In the genomic region with DNA sequence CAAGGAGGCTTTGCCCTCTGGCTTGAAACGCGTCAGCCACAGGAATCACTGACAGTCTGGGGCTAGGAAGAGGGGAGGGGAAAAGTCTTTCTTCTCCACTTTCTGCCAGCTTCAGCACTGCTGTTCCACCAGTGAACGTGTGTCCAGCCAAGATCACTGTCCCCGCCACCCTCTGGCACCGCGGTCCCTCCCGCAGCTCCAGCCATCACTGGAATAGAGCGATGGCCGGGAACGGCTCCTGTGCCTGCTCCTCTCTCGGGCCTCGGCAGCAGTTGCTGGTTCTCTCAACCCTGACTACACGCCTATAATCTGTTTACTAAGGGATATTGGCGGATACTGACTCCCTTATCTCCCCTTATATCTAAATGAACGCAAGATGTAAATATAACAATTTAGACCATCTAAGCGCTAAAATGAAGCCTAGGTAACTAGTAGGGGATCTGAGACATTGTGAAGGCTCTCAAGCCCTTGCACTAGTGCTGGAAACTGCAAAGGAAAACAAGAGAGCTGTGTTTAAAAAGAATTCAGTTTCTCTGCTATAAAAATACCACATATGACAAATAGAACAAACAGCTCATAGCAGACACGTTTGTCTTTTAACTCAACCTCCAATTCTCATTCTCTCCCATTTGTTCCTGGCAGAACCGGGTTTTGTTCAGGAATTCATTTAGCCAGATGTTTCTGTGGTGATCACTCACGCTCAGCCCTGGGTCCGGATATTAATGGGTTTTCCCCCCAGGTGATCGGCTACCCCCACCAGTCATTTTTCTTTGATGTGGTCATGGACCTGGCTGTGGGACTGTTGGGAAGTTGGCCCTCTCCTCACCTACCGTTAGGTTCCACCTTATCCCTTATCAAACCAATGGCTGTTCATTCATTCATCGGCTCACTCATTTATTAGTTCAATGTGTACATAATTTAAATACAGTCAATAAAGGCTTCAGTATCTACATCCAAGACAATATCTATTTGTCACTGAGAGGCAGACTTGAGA, we compare ENCODE assay signal across 21 cellular contexts.
"Had no signal": no experiment of that assay in that cellular context is flagged by ENCODE, and none has a peak within 500 bp of the region (broad histone marks: within the 10 kb centered on the region; RNA-seq: fewer than 3 reads in every experiment).

No MANE protein-coding gene starts in this region.

- H3K4me3 ChIP-seq: ascending aorta, colonic mucosa, heart right ventricle, ovary, stomach, suprapubic skin, tibial nerve had no signal

- H3K9me3 ChIP-seq: ascending aorta, colonic mucosa, neutrophil, ovary, suprapubic skin, tibial nerve had no signal

- H3K36me3 ChIP-seq: ascending aorta, colonic mucosa, heart right ventricle, neutrophil, ovary, stomach, suprapubic skin, tibial nerve, WERI-Rb-1 had no signal

- ATAC-seq: activated CD8-positive, alpha-beta T cell treated with anti-CD3 and anti-CD28 coated beads, Interleukin-2, amount 10 ng/mL, durations not matched to agents 7 days and 5 days; activated naive CD4-positive, alpha-beta T cell treated with anti-CD3 and anti-CD28 coated beads, Interleukin-2, amount 50 U/mL, for 72 hours; heart right ventricle; left cardiac atrium; natural killer cell treated with Interleukin-12 subunit alpha and Interleukin-12 subunit beta and Interleukin-15 and Interleukin-18, amount 100 ng/mL, for 72 hours; right cardiac atrium had no signal

- H3K27ac ChIP-seq: colonic mucosa, heart right ventricle, neutrophil, ovary, stomach, suprapubic skin, tibial nerve, WERI-Rb-1 had no signal

- H3K4me1 ChIP-seq: ascending aorta, colonic mucosa, heart right ventricle, stomach, suprapubic skin, tibial nerve had no signal

- DNase-seq: activated CD4-positive, alpha-beta T cell treated with anti-CD3 and anti-CD28 coated beads, Interleukin-2, amount 10 ng/mL, durations not matched to agents 7 days and 5 days; activated CD4-positive, CD25-positive, alpha-beta regulatory T cell treated with anti-CD3 and anti-CD28 coated beads, Interleukin-2, amount 50 U/mL, for 72 hours; activated CD8-positive, alpha-beta T cell treated with anti-CD3 and anti-CD28 coated beads, Interleukin-2, amount 10 ng/mL, durations not matched to agents 7 days and 5 days; activated T-cell treated with anti-CD3 and anti-CD28 coated beads, Interleukin-2, amount 50 U/mL, for 1 hour; colonic mucosa; heart right ventricle; islet precursor cell; left cardiac atrium; ovary; right cardiac atrium; stimulated activated CD4-positive, alpha-beta T cell treated with anti-CD3 and anti-CD28 coated beads, Interleukin-12 subunit alpha, Interleukin-12 subunit beta, amount 100 ng/mL, for 4 hours; stimulated activated CD4-positive, alpha-beta T cell treated with anti-CD3 and anti-CD28 coated beads, Interleukin-4, amount 100 ng/mL, for 4 hours; stomach; WERI-Rb-1 had no signal

- H3K4me1 Mint-ChIP-seq: activated CD4-positive, alpha-beta T cell treated with anti-CD3 and anti-CD28 coated beads, Interleukin-2, amount 10 ng/mL, durations not matched to agents 7 days and 5 days; central memory CD8-positive, alpha-beta T cell had no signal

- H3K9me3 Mint-ChIP-seq: activated CD4-positive, alpha-beta T cell treated with anti-CD3 and anti-CD28 coated beads, Interleukin-2, amount 10 ng/mL, durations not matched to agents 7 days and 5 days; activated naive CD4-positive, alpha-beta T cell treated with anti-CD3 and anti-CD28 coated beads, Interleukin-2, amount 50 U/mL, for 72 hours; central memory CD8-positive, alpha-beta T cell had no signal

- H3K27ac Mint-ChIP-seq: activated CD4-positive, alpha-beta T cell treated with anti-CD3 and anti-CD28 coated beads, Interleukin-2, amount 10 ng/mL, durations not matched to agents 7 days and 5 days; activated CD8-positive, alpha-beta T cell treated with anti-CD3 and anti-CD28 coated beads, Interleukin-2, amount 10 ng/mL, durations not matched to agents 7 days and 5 days; activated naive CD4-positive, alpha-beta T cell treated with anti-CD3 and anti-CD28 coated beads, Interleukin-2, amount 50 U/mL, for 72 hours; natural killer cell treated with Interleukin-12 subunit alpha and Interleukin-12 subunit beta and Interleukin-15 and Interleukin-18, amount 100 ng/mL, for 72 hours had no signal

- H3K27me3 ChIP-seq: ascending aorta, colonic mucosa, neutrophil, ovary, stomach, suprapubic skin, tibial nerve had no signal

- H3K4me3 Mint-ChIP-seq: activated CD4-positive, alpha-beta T cell treated with anti-CD3 and anti-CD28 coated beads, Interleukin-2, amount 10 ng/mL, durations not matched to agents 7 days and 5 days; activated CD8-positive, alpha-beta T cell treated with anti-CD3 and anti-CD28 coated beads, Interleukin-2, amount 10 ng/mL, durations not matched to agents 7 days and 5 days; central memory CD8-positive, alpha-beta T cell; natural killer cell treated with Interleukin-12 subunit alpha and Interleukin-12 subunit beta and Interleukin-15 and Interleukin-18, amount 100 ng/mL, for 72 hours had no signal

- H3K36me3 Mint-ChIP-seq: activated naive CD4-positive, alpha-beta T cell treated with anti-CD3 and anti-CD28 coated beads, Interleukin-2, amount 50 U/mL, for 72 hours; natural killer cell treated with Interleukin-12 subunit alpha and Interleukin-12 subunit beta and Interleukin-15 and Interleukin-18, amount 100 ng/mL, for 72 hours had no signal
